Comparison of ENCODE assay signal across 8 cellular contexts in the genomic region with DNA sequence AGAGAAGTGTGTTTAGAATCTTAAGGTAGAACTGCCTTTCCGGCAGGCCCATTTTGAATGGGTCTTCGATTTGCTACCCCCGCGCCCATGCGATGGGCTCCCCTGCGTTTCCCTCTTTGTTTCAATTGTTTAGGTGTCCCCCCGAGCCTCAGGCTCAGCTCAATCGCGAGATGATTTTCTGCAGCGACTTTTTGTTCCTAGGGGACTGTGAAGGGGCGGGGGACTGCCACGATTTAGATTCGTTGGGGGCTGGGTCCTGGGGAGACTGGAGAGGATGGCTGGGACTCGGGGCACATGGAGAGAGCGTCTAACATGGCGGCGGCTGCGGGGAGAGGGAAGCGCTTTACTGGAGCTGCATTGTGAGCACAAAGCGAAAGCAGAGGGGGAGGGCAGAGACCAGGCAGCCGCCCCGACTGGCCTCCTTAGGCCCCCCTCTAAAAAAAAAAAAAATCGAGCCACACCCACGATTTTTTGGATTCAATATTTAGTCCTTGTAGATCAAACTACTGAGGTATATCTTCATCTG. TPM values are rescaled to one million over a fixed set of nuclear protein-coding genes. Genes with fewer than 3 reads are reported as not detected.
A peak's percentile ranks its signal among the peaks of the same experiment; 100 is the strongest.
DNase-seq lines count a peak whose midpoint lies in the region; ATAC-seq, FAIRE-seq and TF ChIP-seq lines count a peak whose summit lies in the region.

No MANE protein-coding gene starts in this region.

- TF ChIP-seq CTCF in GM10248 (IDR thresholded peaks at IDR 0.05; ENCODE audit: control extremely low read depth, extremely low read depth, low read depth, missing control alignments), result no peak
- TF ChIP-seq CTCF in WTC11 (IDR thresholded peaks at IDR 0.05), result no peak
- TF ChIP-seq CTCF in bronchial epithelial cell (IDR thresholded peaks at IDR 0.05; ENCODE audit: insufficient read depth, low read length, severe bottlenecking), result no peak

- ATAC-seq in HG02623 (IDR thresholded peaks at IDR 0.05; ENCODE audit: unreplicated experiment), result peak; percentile 36
- peak; percentile 33 for ATAC-seq in WTC11

- peaks cover 48% of the 10 kb centered on the region for H3K4me1 Mint-ChIP-seq in WTC11

- DNase-seq in GM10248 (ENCODE audit: extremely low spot score) (peak; percentile 71), NCI-H1930 (lab: John Stamatoyannopoulos, UW) (peak; percentile 22 to 32), WTC11 (ENCODE audit: low spot score) (peak; percentile 66), bronchial epithelial cell (ENCODE audit: low read depth) (peak; percentile 58), iris pigment epithelial cell (ENCODE audit: low read depth) (peak; percentile 81), OCI-M2 (lab: John Stamatoyannopoulos, UW; ENCODE audit: unreplicated experiment) (no peak)
- peak; percentile 55 to 71 (median 65) for DNase-seq in stimulated activated CD4-positive, alpha-beta T cell treated with anti-CD3 and anti-CD28 coated beads, Interleukin-12 subunit alpha, Interleukin-12 subunit beta, amount 100 ng/mL, for 48 hours (ENCODE audit: low read depth in 2 of 3, low spot score in 1 of 3)

- H3K27me3 Mint-ChIP-seq in WTC11 (ENCODE audit: low read depth), result peaks cover 3% of the 10 kb centered on the region; the same call in 1 of the 2 replicates

- POLR2A ChIA-PET in GM10248 (lab: Yijun Ruan, JAX), result interaction anchor here (0.5 to 0.6 kb wide), 2 partner anchors 9 to 13 kb away, joined by 3 to 5 read pairs; no protein-coding TSS in a partner anchor
- POLR2A ChIA-PET in WTC11 (lab: Charles Lee), result interaction anchor here (0.6 kb wide), 1 partner anchor 32 kb away, joined by 6 read pairs; no protein-coding TSS in a partner anchor

- CTCF ChIA-PET in GM10248 (lab: Yijun Ruan, JAX) (no interaction called here), WTC11 (lab: Charles Lee) (no interaction called here)

- H3K27me3 ChIP-seq in bronchial epithelial cell (ENCODE audit: control insufficient read depth, insufficient read depth, low read length), result no peaks in the 10 kb centered on the region

- no peaks in the 10 kb centered on the region for H3K9me3 Mint-ChIP-seq in WTC11

- H3K36me3 Mint-ChIP-seq in WTC11, result peaks cover 26% of the 10 kb centered on the region

- no peak for FAIRE-seq in bronchial epithelial cell (lab: Jason Lieb, UNC)

- H3K4me3 Mint-ChIP-seq in WTC11, result peak overlapping the region; percentile 98

- H3K4me3 ChIP-seq in bronchial epithelial cell (ENCODE audit: low read depth, low read length), result peak overlapping the region; percentile 85

- H3K36me3 ChIP-seq in bronchial epithelial cell (ENCODE audit: control insufficient read depth, insufficient read depth, low read length), result peaks cover 4% of the 10 kb centered on the region

- peak overlapping the region; percentile 98 for H3K27ac Mint-ChIP-seq in WTC11

TF ChIP-seq in WTC11, 78 proteins besides CTCF, POLR2A, EP300 and RAD21:
- no peak for TF ChIP-seq TP53 (CRISPR knock-in tag; IDR thresholded peaks at IDR 0.05)
- TF ChIP-seq, protein P1, sequence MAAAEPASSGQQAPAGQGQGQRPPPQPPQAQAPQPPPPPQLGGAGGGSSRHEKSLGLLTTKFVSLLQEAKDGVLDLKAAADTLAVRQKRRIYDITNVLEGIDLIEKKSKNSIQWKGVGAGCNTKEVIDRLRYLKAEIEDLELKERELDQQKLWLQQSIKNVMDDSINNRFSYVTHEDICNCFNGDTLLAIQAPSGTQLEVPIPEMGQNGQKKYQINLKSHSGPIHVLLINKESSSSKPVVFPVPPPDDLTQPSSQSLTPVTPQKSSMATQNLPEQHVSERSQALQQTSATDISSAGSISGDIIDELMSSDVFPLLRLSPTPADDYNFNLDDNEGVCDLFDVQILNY (CRISPR knock-in tag; IDR thresholded peaks at IDR 0.05), result no peak
- TF ChIP-seq, protein P2, sequence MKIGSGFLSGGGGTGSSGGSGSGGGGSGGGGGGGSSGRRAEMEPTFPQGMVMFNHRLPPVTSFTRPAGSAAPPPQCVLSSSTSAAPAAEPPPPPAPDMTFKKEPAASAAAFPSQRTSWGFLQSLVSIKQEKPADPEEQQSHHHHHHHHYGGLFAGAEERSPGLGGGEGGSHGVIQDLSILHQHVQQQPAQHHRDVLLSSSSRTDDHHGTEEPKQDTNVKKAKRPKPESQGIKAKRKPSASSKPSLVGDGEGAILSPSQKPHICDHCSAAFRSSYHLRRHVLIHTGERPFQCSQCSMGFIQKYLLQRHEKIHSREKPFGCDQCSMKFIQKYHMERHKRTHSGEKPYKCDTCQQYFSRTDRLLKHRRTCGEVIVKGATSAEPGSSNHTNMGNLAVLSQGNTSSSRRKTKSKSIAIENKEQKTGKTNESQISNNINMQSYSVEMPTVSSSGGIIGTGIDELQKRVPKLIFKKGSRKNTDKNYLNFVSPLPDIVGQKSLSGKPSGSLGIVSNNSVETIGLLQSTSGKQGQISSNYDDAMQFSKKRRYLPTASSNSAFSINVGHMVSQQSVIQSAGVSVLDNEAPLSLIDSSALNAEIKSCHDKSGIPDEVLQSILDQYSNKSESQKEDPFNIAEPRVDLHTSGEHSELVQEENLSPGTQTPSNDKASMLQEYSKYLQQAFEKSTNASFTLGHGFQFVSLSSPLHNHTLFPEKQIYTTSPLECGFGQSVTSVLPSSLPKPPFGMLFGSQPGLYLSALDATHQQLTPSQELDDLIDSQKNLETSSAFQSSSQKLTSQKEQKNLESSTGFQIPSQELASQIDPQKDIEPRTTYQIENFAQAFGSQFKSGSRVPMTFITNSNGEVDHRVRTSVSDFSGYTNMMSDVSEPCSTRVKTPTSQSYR (CRISPR knock-in tag; IDR thresholded peaks at IDR 0.05), result 0 out of 2 replicates have a peak, but pooled peaks have one; percentile 50
- 0 out of 2 replicates have a peak, but pooled peaks have one; percentile 26 for TF ChIP-seq ETV6 (CRISPR knock-in tag; IDR thresholded peaks at IDR 0.05)
- TF ChIP-seq, protein P3, sequence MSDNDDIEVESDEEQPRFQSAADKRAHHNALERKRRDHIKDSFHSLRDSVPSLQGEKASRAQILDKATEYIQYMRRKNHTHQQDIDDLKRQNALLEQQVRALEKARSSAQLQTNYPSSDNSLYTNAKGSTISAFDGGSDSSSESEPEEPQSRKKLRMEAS (CRISPR knock-in tag; IDR thresholded peaks at IDR 0.05), result peak; percentile 78; the same call in 1 of the 2 replicates

RNA-seq across cellular contexts. Expression of gene CAPRIN1, which starts 1.7 kb away (rescaled TPM):
- total RNA-seq in WTC11 (2021) (282 to 288 TPM (median 288 TPM) in 3 replicates), bronchial epithelial cell (97.9 and 115 TPM in 2 replicates)

RNA-seq across cellular contexts. Expression of gene NAT10, which starts 52.2 kb away (rescaled TPM):
- total RNA-seq in WTC11 (2021), result 70.8 to 75.5 TPM (median 74.7 TPM) in 3 replicates
- 14.0 and 16.3 TPM in 2 replicates for total RNA-seq in bronchial epithelial cell
